In the genomic region with DNA sequence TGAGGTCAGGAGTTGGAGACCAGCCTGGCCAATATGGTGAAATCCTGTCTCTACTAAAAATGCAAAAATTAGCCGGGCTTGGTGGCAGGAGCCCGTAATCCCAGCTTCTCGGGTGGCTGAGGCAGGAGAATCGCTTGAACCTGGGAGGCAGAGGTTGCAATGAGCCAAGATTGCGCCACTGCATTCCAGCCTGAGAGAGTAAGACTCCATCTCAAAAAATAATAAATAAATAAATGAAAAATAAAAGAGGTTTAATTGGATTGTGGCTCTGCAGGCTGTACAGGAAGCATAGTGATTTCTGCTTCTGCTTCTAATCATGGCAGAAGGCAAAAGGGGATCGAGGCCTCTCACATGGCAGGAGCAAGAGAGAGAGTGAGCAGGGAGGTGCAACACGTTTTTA, we compare ENCODE assay signal across 9 cellular contexts. TPM values are rescaled to one million over a fixed set of nuclear protein-coding genes. Genes with fewer than 3 reads are reported as not detected.
DNase-seq lines count a peak whose midpoint lies in the region; ATAC-seq, FAIRE-seq and TF ChIP-seq lines count a peak whose summit lies in the region.
"Not testable (repeated sequence)": the region's sequence is repeated elsewhere in the genome, so short reads cannot be mapped to it uniquely, and the experiment has no call there.
"Had no signal": no experiment of that assay in that cellular context is flagged by ENCODE, and none has a peak within 500 bp of the region (broad histone marks: within the 10 kb centered on the region; RNA-seq: fewer than 3 reads in every experiment).

No MANE protein-coding gene starts in this region.

- BruUV-seq in A673 (replicated peaks; lab: Mats Ljungman, UMichigan); IMR-90 (replicated peaks; lab: Mats Ljungman, UMichigan); K562 (replicated peaks; lab: Mats Ljungman, UMichigan): not testable (repeated sequence)

- H3K9me1 ChIP-seq in IMR-90 (ENCODE audit: insufficient read depth, low read length); K562 (ENCODE audit: control insufficient read depth, insufficient read depth, low read length): not testable (repeated sequence)

- peak overlapping the region; percentile 24 for H2AK9ac ChIP-seq in IMR-90 (replicated peaks; ENCODE audit: low read depth, low read length, poor library complexity)

- not testable (repeated sequence) for FAIRE-seq in K562 (lab: Jason Lieb, UNC)

- H3K27me3 ChIP-seq in A673 (replicated peaks; ENCODE audit: insufficient read depth, low read depth, low read length, poor library complexity); IMR-90 (ENCODE audit: control insufficient read depth, insufficient read depth, low read length); K562 (ENCODE audit: control insufficient read depth in 2 of 2, insufficient read depth in 2 of 2, low read length in 2 of 2): not testable (repeated sequence)

- H4K91ac ChIP-seq in IMR-90 (ENCODE audit: insufficient read depth, low read depth, low read length): not testable (repeated sequence)

- not testable (repeated sequence) for H3K23ac ChIP-seq in IMR-90 (ENCODE audit: low read depth, low read length)

- H2AK5ac ChIP-seq in IMR-90 (ENCODE audit: low read depth, low read length): peak overlapping the region; percentile 8; the same call in 1 of the 2 replicates

- not testable (repeated sequence) for TF ChIP-seq POLR2A in IMR-90 (IDR thresholded peaks at IDR 0.05; ENCODE audit: low read depth, low read length); K562 (conservative IDR thresholded peaks at IDR 0.05)

- not testable (repeated sequence) for H3K9me3 ChIP-seq in A673 (ENCODE audit: low read depth, low read length, poor library complexity, severe bottlenecking); IMR-90 (ENCODE audit: control insufficient read depth, insufficient read depth, low read length); K562 (replicated peaks; ENCODE audit: control insufficient read depth, insufficient read depth, low read depth, low read length)

- no CpG with 5 or more reads among the region's 7 CpGs for WGBS in IMR-90 (ENCODE audit: extremely low coverage in 2 of 2, insufficient read length in 1 of 2), 2 experiments
- 72% methylated on average over 7 of the region's 7 CpGs for WGBS in K562 (ENCODE audit: insufficient coverage, low coverage, missing lambda C conversion rate)

- not testable (repeated sequence) for TF ChIP-seq RAD21 in IMR-90 (IDR thresholded peaks at IDR 0.05; ENCODE audit: low read length); K562 (CRISPR knock-in tag; conservative IDR thresholded peaks at IDR 0.05 in 1 of 2, IDR thresholded peaks at IDR 0.05 in 1 of 2)

- peak; percentile 49 for ATAC-seq in IMR-90 (ENCODE audit: low read depth)
- not testable (repeated sequence) for ATAC-seq in K562

- not testable (repeated sequence) for H3K9ac ChIP-seq in IMR-90 (ENCODE audit: low read depth, low read length); K562 (ENCODE audit: insufficient read depth in 1 of 2, low read depth in 2 of 2, low read length in 2 of 2)

- not testable (repeated sequence) for H3K36me3 ChIP-seq in A673 (ENCODE audit: insufficient read depth, low read length, poor library complexity, severe bottlenecking); IMR-90 (ENCODE audit: control insufficient read depth, insufficient read depth, low read length); K562 (ENCODE audit: control insufficient read depth, insufficient read depth, low read length)

- intact Hi-C loops in A673 (cut with micrococcal nuclease; ENCODE audit: unreplicated experiment); IMR-90 (cut with micrococcal nuclease); K562 (cut with micrococcal nuclease): not testable (repeated sequence)

- H3K14ac ChIP-seq in IMR-90 (replicated peaks; ENCODE audit: low read depth, low read length): not testable (repeated sequence)

- in situ Hi-C loops in IMR-90 (cut with MboI; ENCODE audit: low sequenced_read_pairs); K562 (cut with MboI): not testable (repeated sequence)

- CTCF ChIA-PET in A673 (lab: Charles Lee): not testable (repeated sequence)
- CTCF ChIA-PET in IMR-90 (lab: Yijun Ruan, JAX): interaction anchor here (0.7 kb wide), 1 partner anchor 12 kb away, joined by 4 read pairs; no protein-coding TSS in a partner anchor
- CTCF ChIA-PET in K562 (lab: Yijun Ruan, JAX; ENCODE audit: low intra/inter-chr PET ratio): interaction anchor here (0.6 kb wide), 1 partner anchor 11 kb away, joined by 4 read pairs; no protein-coding TSS in a partner anchor

- H2BK5ac ChIP-seq in IMR-90 (ENCODE audit: low read depth, low read length, poor library complexity, severe bottlenecking): not testable (repeated sequence)

- not testable (repeated sequence) for H2BK20ac ChIP-seq in IMR-90 (ENCODE audit: low read depth, low read length)

- not testable (repeated sequence) for H2AFZ ChIP-seq in IMR-90 (replicated peaks; ENCODE audit: low read length, poor library complexity)
- H2AFZ ChIP-seq in K562 (ENCODE audit: low read depth, low read length): peak overlapping the region; percentile 76

- not testable (repeated sequence) for H3K56ac ChIP-seq in IMR-90 (ENCODE audit: extremely low read depth, insufficient read depth, low read length)

- H3K79me2 ChIP-seq in K562 (ENCODE audit: control insufficient read depth, insufficient read depth, low read length): not testable (repeated sequence)

- not testable (repeated sequence) for TF ChIP-seq EP300 in K562 (IDR thresholded peaks at IDR 0.05; ENCODE audit: low read length)

- dilution Hi-C loops in IMR-90 (cut with HindIII; ENCODE audit: low sequenced_read_pairs, unreplicated experiment): not testable (repeated sequence)

- not testable (repeated sequence) for H3K4me1 ChIP-seq in A673 (ENCODE audit: insufficient read depth, low read length, poor library complexity, severe bottlenecking); IMR-90 (ENCODE audit: control insufficient read depth, insufficient read depth, low read length)
- H3K4me1 ChIP-seq in K562 (replicated peaks in 1 of 2; ENCODE audit: control insufficient read depth in 2 of 2, insufficient read depth in 2 of 2, low read length in 2 of 2): peaks cover 15% of the 10 kb centered on the region in 2 experiments; a peak in 4 of 5 replicates

- H4K5ac ChIP-seq in IMR-90 (ENCODE audit: low read depth, low read length): not testable (repeated sequence)

- H2BK15ac ChIP-seq in IMR-90 (ENCODE audit: low read depth, low read length): not testable (repeated sequence)

- H4K8ac ChIP-seq in IMR-90 (ENCODE audit: low read depth in 2 of 2, low read length in 2 of 2): not testable (repeated sequence)

- H3K4me3 ChIP-seq in A673 (ENCODE audit: low read depth, low read length, poor library complexity, severe bottlenecking); IMR-90 (ENCODE audit: insufficient read depth, low read depth, low read length); K562; epithelial cell of esophagus (ENCODE audit: low read length); fibroblast of pulmonary artery (replicated peaks; ENCODE audit: low read depth, low read length): not testable (repeated sequence)

- not testable (repeated sequence) for H4K20me1 ChIP-seq in IMR-90 (ENCODE audit: insufficient read depth, low read length); K562 (replicated peaks; ENCODE audit: control insufficient read depth, insufficient read depth, low read length)

- not testable (repeated sequence) for H3K4ac ChIP-seq in IMR-90 (ENCODE audit: low read depth, low read length)

- not testable (repeated sequence) for H3K18ac ChIP-seq in IMR-90 (ENCODE audit: low read depth, low read length)

- POLR2A ChIA-PET in A673 (lab: Charles Lee; ENCODE audit: low non-redundant PET); IMR-90 (lab: Charles Lee; ENCODE audit: unreplicated experiment): not testable (repeated sequence)
- POLR2A ChIA-PET in K562 (lab: Yijun Ruan, JAX): interaction anchor here (1.0 kb wide), 1 partner anchor 14 kb away, joined by 4 read pairs; no protein-coding TSS in a partner anchor

- DNase-seq in A673 (ENCODE audit: low spot score) (peak; percentile 31), IMR-90 (peak; percentile 22), epithelial cell of esophagus (ENCODE audit: low read depth) (peak; percentile 25), fibroblast of pulmonary artery (ENCODE audit: low read depth) (peak; percentile 41), iris pigment epithelial cell (ENCODE audit: low read depth) (peak; percentile 56), mesenteric fat pad (ENCODE audit: low spot score) (peak; percentile 14)
- not testable (repeated sequence) for DNase-seq in K562 (ENCODE audit: extremely low read depth in 1 of 4, low spot score in 3 of 4)

- TF ChIP-seq CTCF in A673 (conservative IDR thresholded peaks at IDR 0.05; ENCODE audit: low read depth, low read length); IMR-90 (conservative IDR thresholded peaks at IDR 0.05; ENCODE audit: low read depth, low read length); K562 (IDR thresholded peaks at IDR 0.05 in 2 of 3, conservative IDR thresholded peaks at IDR 0.05 in 1 of 3; ENCODE audit: insufficient read depth in 2 of 3, low read depth in 1 of 3, low read length in 3 of 3); epithelial cell of esophagus (IDR thresholded peaks at IDR 0.05; ENCODE audit: insufficient read depth, low read depth, low read length, missing control alignments); fibroblast of pulmonary artery (IDR thresholded peaks at IDR 0.05; ENCODE audit: low read length, missing control alignments): not testable (repeated sequence)

- H2BK120ac ChIP-seq in IMR-90 (ENCODE audit: low read depth, low read length): not testable (repeated sequence)

- H3K79me1 ChIP-seq in IMR-90 (ENCODE audit: low read depth in 1 of 2, low read length in 2 of 2): not testable (repeated sequence)

- not testable (repeated sequence) for H3K4me2 ChIP-seq in IMR-90 (ENCODE audit: low read depth, low read length); K562 (ENCODE audit: insufficient read depth, low read length)

- H3K27ac ChIP-seq in A673 (ENCODE audit: low read depth, low read length, poor library complexity, severe bottlenecking); IMR-90 (ENCODE audit: insufficient read depth, low read length); K562 (ENCODE audit: extremely low read depth, low read depth, low read length): not testable (repeated sequence)

RNA-seq across cellular contexts. Expression of a gene that starts 9.7 kb away (rescaled TPM):
- total RNA-seq in A673 (2021) (20.4 and 26.2 TPM in 2 replicates), IMR-90 (2012; rRNA removed) (7.0 and 10.0 TPM in 2 replicates), K562 (2014; rRNA removed) (75.0 and 82.8 TPM in 2 replicates), K562 (2014; rRNA removed; fragmentation: Illumina TruSeq; extraction: Trizol) (54.2 and 65.9 TPM in 2 replicates), K562 (2015; rRNA removed; fragmentation: Illumina TruSeq; extraction: Trizol) (39.9 and 43.8 TPM in 2 replicates), K562 (2021) (92.0 and 104 TPM in 2 replicates), mesenteric fat pad (212 TPM)
- polyA plus RNA-seq in IMR-90 (2012; rRNA removed) (5.6 and 6.8 TPM in 2 replicates), K562 (2011; rRNA removed) (59.7 and 86.1 TPM in 2 replicates), K562 (2014; fragmentation: Illumina TruSeq; extraction: Trizol) (128 and 151 TPM in 2 replicates), K562 (2014; fragmentation: Nextera tagmentation; extraction: Ambion mirVana) (10 to 100 TPM; 32.7 to 46.1 TPM), K562 (2014; rRNA removed) (76.6 and 76.8 TPM in 2 replicates)
- 1.2 and 2.7 TPM in 2 replicates for polyA plus RNA-seq in IMR-90 (2012; cell fraction: cytosol; rRNA removed)
- polyA plus RNA-seq in IMR-90 (2012; cell fraction: nucleus; rRNA removed; ENCODE audit: low replicate concordance): 0.62 and 3.4 TPM in 2 replicates
- total RNA-seq in K562 (2011; cell fraction: chromatin; rRNA removed; ENCODE audit: low replicate concordance): 23.5 and 58.7 TPM in 2 replicates
- 14.5 and 19.2 TPM in 2 replicates for total RNA-seq in K562 (2011; cell fraction: nucleolus; rRNA removed)
- total RNA-seq in K562 (2011; cell fraction: nucleoplasm; rRNA removed): 38.3 and 72.2 TPM in 2 replicates
- polyA plus RNA-seq in K562 (2011; cell fraction: cytosol; rRNA removed): 22.1 and 33.5 TPM in 2 replicates
- polyA plus RNA-seq in K562 (2011; cell fraction: nucleus; rRNA removed): 22.5 and 23.2 TPM in 2 replicates
- polyA plus RNA-seq in K562 (2012): 43.9 and 85.0 TPM in 2 replicates
- 71.5 and 74.0 TPM in 2 replicates for polyA minus RNA-seq in K562 (2011; rRNA and poly(A)+ RNA removed)
- 31.1 and 38.9 TPM in 2 replicates for polyA minus RNA-seq in K562 (2011; cell fraction: cytosol; rRNA and poly(A)+ RNA removed)
- polyA minus RNA-seq in K562 (2011; cell fraction: nucleus; rRNA and poly(A)+ RNA removed): 13.3 and 18.5 TPM in 2 replicates

RNA-seq across cellular contexts. Expression of a gene that starts 38.4 kb away (rescaled TPM):
- total RNA-seq in A673 (2021) (0.74 and 1.0 TPM in 2 replicates), IMR-90 (2012; rRNA removed) (0.18 and 0.28 TPM in 2 replicates), K562 (2014; rRNA removed) (0.09 TPM in 1 of 2 replicates, not detected in the other), K562 (2014; rRNA removed; fragmentation: Illumina TruSeq; extraction: Trizol) (0.36 TPM in 1 of 2 replicates, not detected in the other), K562 (2015; rRNA removed; fragmentation: Illumina TruSeq; extraction: Trizol) (not detected in 2 replicates), K562 (2021) (0.13 and 0.35 TPM in 2 replicates), mesenteric fat pad (0.58 TPM)
- polyA plus RNA-seq in IMR-90 (2012; rRNA removed) (0.56 and 0.74 TPM in 2 replicates), K562 (2011; rRNA removed) (0.26 and 0.45 TPM in 2 replicates), K562 (2014; fragmentation: Illumina TruSeq; extraction: Trizol) (0.36 TPM in 1 of 2 replicates, not detected in the other), K562 (2014; fragmentation: Nextera tagmentation; extraction: Ambion mirVana) (under 1 TPM in 1 of 2 experiments, not detected in 1; 0.13 TPM), K562 (2014; rRNA removed) (0.58 TPM in 1 of 2 replicates, not detected in the other)
- polyA plus RNA-seq in IMR-90 (2012; cell fraction: cytosol; rRNA removed): 0.16 and 0.30 TPM in 2 replicates
- 6.9 and 8.4 TPM in 2 replicates for polyA plus RNA-seq in IMR-90 (2012; cell fraction: nucleus; rRNA removed; ENCODE audit: low replicate concordance)
- total RNA-seq in K562 (2011; cell fraction: chromatin; rRNA removed; ENCODE audit: low replicate concordance): not detected in 2 replicates
- total RNA-seq in K562 (2011; cell fraction: nucleolus; rRNA removed): 0.50 TPM in 1 of 2 replicates, not detected in the other
- total RNA-seq in K562 (2011; cell fraction: nucleoplasm; rRNA removed): not detected in 2 replicates
- 0.07 and 0.21 TPM in 2 replicates for polyA plus RNA-seq in K562 (2011; cell fraction: cytosol; rRNA removed)
- 1.4 TPM in 2 replicates for polyA plus RNA-seq in K562 (2011; cell fraction: nucleus; rRNA removed)
- 0.26 and 1.6 TPM in 2 replicates for polyA plus RNA-seq in K562 (2012)
- polyA minus RNA-seq in K562 (2011; rRNA and poly(A)+ RNA removed): 0.18 and 0.46 TPM in 2 replicates
- polyA minus RNA-seq in K562 (2011; cell fraction: cytosol; rRNA and poly(A)+ RNA removed): not detected in 2 replicates
- 0.27 TPM in 1 of 2 replicates, not detected in the other for polyA minus RNA-seq in K562 (2011; cell fraction: nucleus; rRNA and poly(A)+ RNA removed)
- total RNA-seq: G401 had no signal
- polyA plus RNA-seq: CD14-positive monocyte had no signal
